Comparison of ENCODE assay signal across 9 cellular contexts in the genomic region with DNA sequence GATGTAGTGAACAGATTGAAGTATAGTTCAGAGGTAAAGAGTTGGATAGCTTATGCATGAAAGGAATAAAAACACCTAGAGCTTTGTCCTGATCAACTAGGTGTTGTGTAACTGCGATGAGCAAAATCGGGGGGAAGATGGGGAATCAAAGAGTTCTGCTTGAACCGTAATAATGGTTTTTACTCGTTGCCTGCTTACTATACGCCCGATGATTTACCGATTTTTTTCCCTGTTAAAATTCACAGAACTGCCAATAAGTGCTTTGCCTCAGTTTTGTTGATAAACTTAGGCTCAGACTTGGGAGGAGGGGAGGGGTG. TPM values are rescaled to one million over a fixed set of nuclear protein-coding genes. Genes with fewer than 3 reads are reported as not detected.
DNase-seq lines count a peak whose midpoint lies in the region; ATAC-seq and TF ChIP-seq lines count a peak whose summit lies in the region.
"Had no signal": no experiment of that assay in that cellular context is flagged by ENCODE, and none has a peak within 500 bp of the region (broad histone marks: within the 10 kb centered on the region; RNA-seq: fewer than 3 reads in every experiment).

No MANE protein-coding gene starts in this region.

- H3K4me3 ChIP-seq in right atrium auricular region, result peak overlapping the region; percentile 28 to 92
- H3K4me3 ChIP-seq in breast epithelium, result peak overlapping the region; percentile 80 to 96 (median 92)
- H3K4me3 ChIP-seq in mononuclear cell (ENCODE audit: low read length), result peak overlapping the region; percentile 73

- intact Hi-C loops in left ventricle myocardium superior (cut with micrococcal nuclease), result no loop called here
- intact Hi-C loops in breast epithelium (cut with DNase I; ENCODE audit: low total_unique reads), result no loop called here

- H3K4me1 ChIP-seq in right atrium auricular region, result peaks cover 0 to 44% of the 10 kb centered on the region in 2 donors
- H3K4me1 ChIP-seq in breast epithelium, result peaks cover 4 to 5% of the 10 kb centered on the region in 2 donors
- H3K4me1 ChIP-seq in mononuclear cell (ENCODE audit: insufficient read depth, low read length), result peaks cover 39% of the 10 kb centered on the region

- TF ChIP-seq CTCF in right atrium auricular region (IDR thresholded peaks at IDR 0.05), result no peak
- no peak for TF ChIP-seq CTCF in breast epithelium (IDR thresholded peaks at IDR 0.05)

- H3K9me3 ChIP-seq in right atrium auricular region, result no peaks in the 10 kb centered on the region
- H3K9me3 ChIP-seq in breast epithelium, result no peaks in the 10 kb centered on the region
- H3K9me3 ChIP-seq in mononuclear cell (ENCODE audit: low read depth, low read length), result no peaks in the 10 kb centered on the region

- H3K27ac ChIP-seq in right atrium auricular region (peak overlapping the region; percentile 42 to 71), breast epithelium (peak overlapping the region; percentile 93 to 96)

- DNase-seq in right atrium auricular region (ENCODE audit: low spot score) (no peak), left ventricle myocardium superior (no peak), breast epithelium (ENCODE audit: low spot score in 2 of 2) (no peak), NCI-H1417 (lab: John Stamatoyannopoulos, UW) (no peak), HUDEP-2 (lab: John Stamatoyannopoulos, UW; ENCODE audit: unreplicated experiment in 76 of 76) (no peak), NCI-H510A (lab: John Stamatoyannopoulos, UW) (no peak)

- H3K27me3 ChIP-seq in right atrium auricular region (no peaks in the 10 kb centered on the region), breast epithelium (no peaks in the 10 kb centered on the region), mononuclear cell (ENCODE audit: insufficient read depth, low read length) (no peaks in the 10 kb centered on the region)

- H3K36me3 ChIP-seq in right atrium auricular region (no peaks in the 10 kb centered on the region), breast epithelium (peaks cover 4% of the 10 kb centered on the region)

- TF ChIP-seq POLR2A in breast epithelium (IDR thresholded peaks at IDR 0.05), result no peak

- ATAC-seq in left ventricle myocardium superior (no peak), GM21737 (IDR thresholded peaks at IDR 0.05; ENCODE audit: unreplicated experiment) (no peak)

RNA-seq across cellular contexts. Expression of a gene that starts 0.8 kb away (rescaled TPM):
- total RNA-seq in right atrium auricular region (10 to 100 TPM; 39.1 to 39.3 TPM), left ventricle myocardium superior (23.6 TPM), breast epithelium (10 to 100 TPM; 40.0 to 41.6 (median 41.6) TPM), mononuclear cell (44.3 TPM)

RNA-seq across cellular contexts. Expression of a gene that starts 2.6 kb away (rescaled TPM):
- total RNA-seq in right atrium auricular region (10 to 100 TPM in 1 of 2 donors, 1 to 10 TPM in 1; 8.6 to 10.3 TPM), left ventricle myocardium superior (7.1 TPM), breast epithelium (10 to 100 TPM; 15.0 to 19.6 (median 17.4) TPM), mononuclear cell (8.4 TPM)

RNA-seq across cellular contexts. Expression of a gene that starts 25.6 kb away (rescaled TPM):
- total RNA-seq in right atrium auricular region (under 1 TPM in 1 of 2 donors, not detected in 1; 0.67 TPM), left ventricle myocardium superior (0.55 TPM), breast epithelium (1 to 10 TPM; 3.8 to 5.9 (median 4.2) TPM), mononuclear cell (0.21 TPM)

RNA-seq across cellular contexts. Expression of a gene that starts 43.1 kb away (rescaled TPM):
- total RNA-seq in right atrium auricular region (not detected), left ventricle myocardium superior (not detected), breast epithelium (not detected), mononuclear cell (not detected)
- total RNA-seq: esophagus mucosa had no signal
